26 cellular contexts compared by ENCODE assay signal in genomic region chr10:8360814-8361509, GRCh38.
DNase-seq lines count a peak whose midpoint lies in the region; ATAC-seq and TF ChIP-seq lines count a peak whose summit lies in the region.
"Had no signal": no experiment of that assay in that cellular context is flagged by ENCODE, and none has a peak within 500 bp of the region (broad histone marks: within the 10 kb centered on the region; RNA-seq: fewer than 3 reads in every experiment).

No MANE protein-coding gene starts in this region.

- H3K4me3 Mint-ChIP-seq in activated CD8-positive, alpha-beta memory T cell treated with anti-CD3 and anti-CD28 coated beads, Interleukin-2, amount 10 ng/mL, durations not matched to agents 7 days and 5 days, result peak overlapping the region; percentile 12
- H3K4me3 Mint-ChIP-seq in natural killer cell treated with Interleukin-12 subunit alpha and Interleukin-12 subunit beta and Interleukin-15 and Interleukin-18, amount 100 ng/mL, for 72 hours, result peak overlapping the region; percentile 62
- H3K4me3 Mint-ChIP-seq: activated naive CD4-positive, alpha-beta T cell treated with anti-CD3 and anti-CD28 coated beads, Interleukin-2, amount 50 U/mL, for 24 hours; mesothelial cell of epicardium; nephron had no signal

- H3K4me1 ChIP-seq in KMS-11 (ENCODE audit: low read depth, poor library complexity, severe bottlenecking), result peaks cover 43% of the 10 kb centered on the region
- H3K4me1 ChIP-seq: ascending aorta, left ventricle myocardium inferior, parathyroid adenoma had no signal

- TF ChIP-seq CTCF in KMS-11 (conservative IDR thresholded peaks at IDR 0.05; ENCODE audit: low read depth, low read length) (no peak), GM20000 (IDR thresholded peaks at IDR 0.05; ENCODE audit: extremely low read depth, missing control alignments) (no peak)

- CTCF ChIA-PET in activated CD8-positive, alpha-beta memory T cell treated with anti-CD3 and anti-CD28 coated beads, Interleukin-2, amount 10 ng/mL, durations not matched to agents 7 days and 5 days (lab: Charles Lee), result interaction anchor here (0.9 to 1.9 kb wide), 7 partner anchors 16 to 308 kb away, joined by 3 to 12 read pairs (median 4); no protein-coding TSS in a partner anchor

- DNase-seq in activated CD8-positive, alpha-beta memory T cell treated with anti-CD3 and anti-CD28 coated beads, Interleukin-2, amount 10 ng/mL, durations not matched to agents 7 days and 5 days, result no peak
- no peak for DNase-seq in activated CD8-positive, alpha-beta memory T cell treated with anti-CD3 and anti-CD28 coated beads, Interleukin-2, amount 50 U/mL, for 4 hours
- DNase-seq in amniotic epithelial cell (ENCODE audit: low read depth) (peak; percentile 75), NCI-H2227 treated with DMSO at 0.1 percent for 48 hours (lab: John Stamatoyannopoulos, UW) (no peak), GM20000 (ENCODE audit: low spot score) (no peak)
- no peak for DNase-seq in natural killer cell treated with Interleukin-12 subunit alpha and Interleukin-12 subunit beta and Interleukin-15 and Interleukin-18, amount 100 ng/mL, for 72 hours (ENCODE audit: low spot score)
- DNase-seq: activated CD4-positive, alpha-beta T cell treated with anti-CD3 and anti-CD28 coated beads for 48 hours; activated T-cell treated with anti-CD3 and anti-CD28 coated beads for 4 hours; erythroblast; foreskin melanocyte; Karpas-422; left ventricle myocardium inferior; NCI-H1092 treated with DMSO at 0.1 percent for 48 hours; NCI-H1930; NCI-H345; PC-9; right cardiac atrium; stimulated activated CD4-positive, alpha-beta T cell treated with anti-CD3 and anti-CD28 coated beads, Interleukin-12 subunit alpha, Interleukin-12 subunit beta, amount 100 ng/mL, for 4 hours; T-cell had no signal

- H3K79me2 ChIP-seq in KMS-11 (ENCODE audit: insufficient read depth, low read depth), result no peaks in the 10 kb centered on the region
- H3K79me2 ChIP-seq: parathyroid adenoma had no signal

- no peak overlapping the region for H2AFZ ChIP-seq in KMS-11 (ENCODE audit: low read depth)
- H2AFZ ChIP-seq: parathyroid adenoma, PC-9 had no signal

- H4K20me1 ChIP-seq in KMS-11 (ENCODE audit: insufficient read depth), result no peaks in the 10 kb centered on the region

- peak overlapping the region; percentile 72 for H3K4me2 ChIP-seq in KMS-11
- H3K4me2 ChIP-seq: PC-9 had no signal

- H3K4me3 ChIP-seq in KMS-11 (IDR thresholded peaks at IDR 0.05; ENCODE audit: insufficient read depth, low read depth, low read length), result no peak overlapping the region
- H3K4me3 ChIP-seq: ascending aorta, left ventricle myocardium inferior, PC-9 had no signal

- peak overlapping the region; percentile 81 for H3K27ac Mint-ChIP-seq in activated CD8-positive, alpha-beta memory T cell treated with anti-CD3 and anti-CD28 coated beads, Interleukin-2, amount 10 ng/mL, durations not matched to agents 7 days and 5 days
- peak overlapping the region in 1 of 2 donors; percentile 26 for H3K27ac Mint-ChIP-seq in natural killer cell treated with Interleukin-12 subunit alpha and Interleukin-12 subunit beta and Interleukin-15 and Interleukin-18, amount 100 ng/mL, for 72 hours
- H3K27ac Mint-ChIP-seq: mesothelial cell of epicardium, nephron had no signal

- H3K27me3 ChIP-seq in KMS-11 (ENCODE audit: insufficient read depth, low read depth), result no peaks in the 10 kb centered on the region
- H3K27me3 ChIP-seq: ascending aorta had no signal

- H3K4me1 Mint-ChIP-seq in activated CD8-positive, alpha-beta memory T cell treated with anti-CD3 and anti-CD28 coated beads, Interleukin-2, amount 10 ng/mL, durations not matched to agents 7 days and 5 days, result peaks cover 71% of the 10 kb centered on the region
- peaks cover 31 to 37% of the 10 kb centered on the region in 2 donors for H3K4me1 Mint-ChIP-seq in natural killer cell treated with Interleukin-12 subunit alpha and Interleukin-12 subunit beta and Interleukin-15 and Interleukin-18, amount 100 ng/mL, for 72 hours (ENCODE audit: low read depth in 2 of 2)
- H3K4me1 Mint-ChIP-seq: nephron had no signal

- peaks cover 28% of the 10 kb centered on the region for H3K36me3 Mint-ChIP-seq in activated CD8-positive, alpha-beta memory T cell treated with anti-CD3 and anti-CD28 coated beads, Interleukin-2, amount 10 ng/mL, durations not matched to agents 7 days and 5 days
- H3K36me3 Mint-ChIP-seq in natural killer cell treated with Interleukin-12 subunit alpha and Interleukin-12 subunit beta and Interleukin-15 and Interleukin-18, amount 100 ng/mL, for 72 hours, result no peaks in the 10 kb centered on the region
- H3K36me3 Mint-ChIP-seq: activated naive CD4-positive, alpha-beta T cell treated with anti-CD3 and anti-CD28 coated beads, Interleukin-2, amount 50 U/mL, for 24 hours; mesothelial cell of epicardium; T-cell had no signal

- no peaks in the 10 kb centered on the region for H3K36me3 ChIP-seq in KMS-11 (ENCODE audit: insufficient read depth)
- H3K36me3 ChIP-seq: ascending aorta, left ventricle myocardium inferior had no signal

- peak; percentile 28 for ATAC-seq in activated CD8-positive, alpha-beta memory T cell treated with anti-CD3 and anti-CD28 coated beads, Interleukin-2, amount 10 ng/mL, durations not matched to agents 7 days and 5 days
- ATAC-seq in natural killer cell treated with Interleukin-12 subunit alpha and Interleukin-12 subunit beta and Interleukin-15 and Interleukin-18, amount 100 ng/mL, for 72 hours, result no peak
- no peak for ATAC-seq in HG03280 (IDR thresholded peaks at IDR 0.05; ENCODE audit: unreplicated experiment)
- ATAC-seq: right cardiac atrium had no signal

- peak overlapping the region; percentile 40; the same call in 1 of the 2 replicates for H3K27ac ChIP-seq in KMS-11
- H3K27ac ChIP-seq: ascending aorta, left ventricle myocardium inferior, parathyroid adenoma, PC-9 had no signal

- H3K9ac ChIP-seq in KMS-11, result no peak overlapping the region
- H3K9ac ChIP-seq: parathyroid adenoma had no signal

- H3K27me3 Mint-ChIP-seq in activated CD8-positive, alpha-beta memory T cell treated with anti-CD3 and anti-CD28 coated beads, Interleukin-2, amount 10 ng/mL, durations not matched to agents 7 days and 5 days, result peaks cover 4% of the 10 kb centered on the region
- H3K27me3 Mint-ChIP-seq in natural killer cell treated with Interleukin-12 subunit alpha and Interleukin-12 subunit beta and Interleukin-15 and Interleukin-18, amount 100 ng/mL, for 72 hours, result peaks cover 0 to 11% of the 10 kb centered on the region in 2 donors

- peaks cover 2% of the 10 kb centered on the region for H3K9me3 Mint-ChIP-seq in activated CD8-positive, alpha-beta memory T cell treated with anti-CD3 and anti-CD28 coated beads, Interleukin-2, amount 10 ng/mL, durations not matched to agents 7 days and 5 days (ENCODE audit: low read depth)
- H3K9me3 Mint-ChIP-seq in natural killer cell treated with Interleukin-12 subunit alpha and Interleukin-12 subunit beta and Interleukin-15 and Interleukin-18, amount 100 ng/mL, for 72 hours, result no peaks in the 10 kb centered on the region
- H3K9me3 Mint-ChIP-seq: activated naive CD4-positive, alpha-beta T cell treated with anti-CD3 and anti-CD28 coated beads, Interleukin-2, amount 50 U/mL, for 24 hours; mesothelial cell of epicardium; nephron; T-cell had no signal
